20 cellular contexts compared by ENCODE assay signal in the genomic region with DNA sequence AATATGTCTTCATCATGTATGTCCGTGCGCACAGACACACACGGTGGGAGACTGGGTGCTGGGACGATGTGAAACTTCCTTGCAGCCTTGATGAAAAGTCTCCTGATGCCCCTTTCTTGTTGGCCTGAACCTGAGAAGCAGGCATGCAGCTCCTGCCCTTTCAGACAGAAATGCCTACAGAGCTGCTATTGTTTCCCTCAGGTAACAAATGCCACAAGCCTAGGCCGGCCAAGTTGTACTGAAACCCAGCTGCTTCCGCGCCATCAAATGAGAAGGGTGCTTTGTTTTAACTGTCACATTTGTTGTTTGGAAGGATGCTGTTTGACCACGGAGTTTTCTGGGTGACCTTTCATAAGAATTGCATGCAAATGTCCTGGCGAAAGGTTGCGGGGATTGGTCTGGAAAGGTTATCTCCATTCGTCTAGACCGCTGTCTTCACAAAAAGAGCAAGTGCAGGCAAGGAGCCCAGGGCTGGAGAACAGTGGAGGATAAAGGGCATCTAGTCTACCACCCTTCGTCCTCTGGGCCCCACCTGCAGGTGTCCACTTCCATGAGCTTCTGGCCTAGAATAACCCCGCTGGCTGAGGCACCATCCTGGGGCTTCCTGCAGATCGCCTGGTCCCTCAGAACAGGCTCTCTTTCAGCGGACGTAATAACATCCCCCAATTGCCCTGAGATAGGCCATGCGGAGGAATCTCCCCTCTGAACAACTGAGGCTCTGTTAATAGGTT.
"Had no signal": no experiment of that assay in that cellular context is flagged by ENCODE, and none has a peak within 500 bp of the region (broad histone marks: within the 10 kb centered on the region; RNA-seq: fewer than 3 reads in every experiment).

No MANE protein-coding gene starts in this region.

- H3K27ac Mint-ChIP-seq: activated naive CD4-positive, alpha-beta T cell treated with anti-CD3 and anti-CD28 coated beads, Interleukin-2, amount 50 U/mL, for 24 hours; stimulated activated naive CD8-positive, alpha-beta T cell treated with anti-CD3 and anti-CD28 coated beads, Interleukin-15, Interleukin-2, amounts not matched to agents 100 ng/mL and 50 ng/mL, for 24 hours had no signal

- H3K9me3 ChIP-seq: body of pancreas, left ventricle myocardium inferior, thyroid gland had no signal

- H3K4me3 Mint-ChIP-seq: activated naive CD4-positive, alpha-beta T cell treated with anti-CD3 and anti-CD28 coated beads, Interleukin-2, amount 50 U/mL, for 24 hours; immature natural killer cell; neural crest cell; stimulated activated naive CD8-positive, alpha-beta T cell treated with anti-CD3 and anti-CD28 coated beads, Interleukin-15, Interleukin-2, amounts not matched to agents 100 ng/mL and 50 ng/mL, for 24 hours had no signal

- H3K4me1 Mint-ChIP-seq: activated naive CD4-positive, alpha-beta T cell treated with anti-CD3 and anti-CD28 coated beads, Interleukin-2, amount 50 U/mL, for 24 hours had no signal

- H3K27ac ChIP-seq: body of pancreas, cardiac muscle cell, epithelial cell of prostate, hepatocyte, left ventricle myocardium inferior, thyroid gland had no signal

- H3K27me3 Mint-ChIP-seq: activated naive CD4-positive, alpha-beta T cell treated with anti-CD3 and anti-CD28 coated beads, Interleukin-2, amount 50 U/mL, for 24 hours; stimulated activated naive CD8-positive, alpha-beta T cell treated with anti-CD3 and anti-CD28 coated beads, Interleukin-15, Interleukin-2, amounts not matched to agents 100 ng/mL and 50 ng/mL, for 24 hours had no signal

- H3K79me2 ChIP-seq: hepatocyte had no signal

- H2AFZ ChIP-seq: hepatocyte had no signal

- DNase-seq: activated CD4-positive, alpha-beta T cell treated with anti-CD3 and anti-CD28 coated beads for 1 hour; activated gamma-delta T cell treated with Interleukin-2 at 50 U/mL for 16 hours; activated T-cell treated with anti-CD3 and anti-CD28 coated beads, Interleukin-2, amount 50 U/mL, for 1 hour; anterior cingulate cortex; body of pancreas; cortex of kidney; immature natural killer cell; kidney glomerular epithelial cell; left ventricle myocardium inferior; mammary epithelial cell; stimulated activated CD4-positive, alpha-beta T cell treated with anti-CD3 and anti-CD28 coated beads, Interleukin-12 subunit alpha, Interleukin-12 subunit beta, amount 100 ng/mL, for 4 hours; stimulated activated CD4-positive, alpha-beta T cell treated with anti-CD3 and anti-CD28 coated beads, Interleukin-4, amount 100 ng/mL, for 4 hours; substantia nigra; thyroid gland had no signal

- H3K27me3 ChIP-seq: body of pancreas, cardiac muscle cell, hepatocyte, thyroid gland had no signal

- H3K36me3 ChIP-seq: cardiac muscle cell, thyroid gland had no signal

- H3K4me2 ChIP-seq: hepatocyte had no signal

- H3K4me3 ChIP-seq: body of pancreas, cardiac muscle cell, hepatocyte, left ventricle myocardium inferior, thyroid gland had no signal

- H3K4me1 ChIP-seq: body of pancreas had no signal

- ATAC-seq: body of pancreas had no signal

- H3K9me3 Mint-ChIP-seq: activated naive CD4-positive, alpha-beta T cell treated with anti-CD3 and anti-CD28 coated beads, Interleukin-2, amount 50 U/mL, for 24 hours; immature natural killer cell; stimulated activated naive CD8-positive, alpha-beta T cell treated with anti-CD3 and anti-CD28 coated beads, Interleukin-15, Interleukin-2, amounts not matched to agents 100 ng/mL and 50 ng/mL, for 24 hours had no signal
